ENCODE assay signal across 8 cellular contexts in genomic region chr11:113876074-113876797, GRCh38. TPM values are rescaled to one million over a fixed set of nuclear protein-coding genes. Genes with fewer than 3 reads are reported as not detected.
DNase-seq lines count a peak whose midpoint lies in the region; ATAC-seq and TF ChIP-seq lines count a peak whose summit lies in the region.

No MANE protein-coding gene starts in this region.

- no peak for DNase-seq in activated naive CD4-positive, alpha-beta T cell treated with anti-CD3 and anti-CD28 coated beads for 36 hours
- no peak for DNase-seq in activated naive CD4-positive, alpha-beta T cell (lab: John Stamatoyannopoulos, UW)
- DNase-seq in right lobe of liver: no peak
- DNase-seq in upper lobe of left lung: no peak
- no peak for DNase-seq in midbrain (lab: John Stamatoyannopoulos, UW)

- no peak for ATAC-seq in right lobe of liver
- no peak for ATAC-seq in upper lobe of left lung (ENCODE audit: low FRiP score in 2 of 2)
- no peak for ATAC-seq in GM18498 (IDR thresholded peaks at IDR 0.05; ENCODE audit: unreplicated experiment)
- ATAC-seq in HG03135 (IDR thresholded peaks at IDR 0.05; ENCODE audit: unreplicated experiment): no peak

- intact Hi-C loops in activated naive CD4-positive, alpha-beta T cell treated with anti-CD3 and anti-CD28 coated beads for 36 hours (cut with micrococcal nuclease): loop anchor here (2.0 to 5.0 kb wide), 2 partner anchors 306 to 561 kb away; partner anchors contain the start of gene TTC12
- intact Hi-C loops in right lobe of liver (cut with DNase I): no loop called here

- peaks cover 34% of the 10 kb centered on the region for H3K4me1 Mint-ChIP-seq in activated naive CD4-positive, alpha-beta T cell treated with anti-CD3 and anti-CD28 coated beads for 36 hours (ENCODE audit: low read depth)

- H3K27me3 Mint-ChIP-seq in activated naive CD4-positive, alpha-beta T cell treated with anti-CD3 and anti-CD28 coated beads for 36 hours (ENCODE audit: low read depth): no peaks in the 10 kb centered on the region

- peak overlapping the region; percentile 96 for H3K27ac ChIP-seq in angular gyrus (ENCODE audit: low read depth, low read length)
- H3K27ac ChIP-seq in right lobe of liver: peak overlapping the region; percentile 85 to 93 (median 92)
- peak overlapping the region; percentile 92 to 95 (median 93) for H3K27ac ChIP-seq in upper lobe of left lung

- CTCF ChIA-PET in activated naive CD4-positive, alpha-beta T cell treated with anti-CD3 and anti-CD28 coated beads for 36 hours (lab: Charles Lee): no interaction called here

- TF ChIP-seq CTCF in right lobe of liver (IDR thresholded peaks at IDR 0.05) (no peak), upper lobe of left lung (IDR thresholded peaks at IDR 0.05) (no peak)

- no peak for TF ChIP-seq POLR2A in right lobe of liver (IDR thresholded peaks at IDR 0.05)
- no peak for TF ChIP-seq POLR2A in upper lobe of left lung (IDR thresholded peaks at IDR 0.05)

- 55% methylated on average over 10 of the region's 24 CpGs for WGBS in right lobe of liver (ENCODE audit: insufficient coverage, low coverage, low lambda C conversion rate, missing lambda C conversion rate)
- WGBS in upper lobe of left lung, 2 donors: 85 to 86% methylated on average over 24 of the region's 24 CpGs

- H3K4me1 ChIP-seq in right lobe of liver (peaks cover 0 to 8% (median 2%) of the 10 kb centered on the region in 4 donors), upper lobe of left lung (peaks cover 13 to 39% (median 23%) of the 10 kb centered on the region in 4 donors)

- H3K36me3 ChIP-seq in right lobe of liver: no peaks in the 10 kb centered on the region
- no peaks in the 10 kb centered on the region for H3K36me3 ChIP-seq in upper lobe of left lung

- no peak for TF ChIP-seq EP300 in upper lobe of left lung (IDR thresholded peaks at IDR 0.05)

- peaks cover 4% of the 10 kb centered on the region for H3K9me3 Mint-ChIP-seq in activated naive CD4-positive, alpha-beta T cell treated with anti-CD3 and anti-CD28 coated beads for 36 hours

- H3K9me3 ChIP-seq in right lobe of liver (no peaks in the 10 kb centered on the region), upper lobe of left lung (no peaks in the 10 kb centered on the region)

- H3K4me3 Mint-ChIP-seq in activated naive CD4-positive, alpha-beta T cell treated with anti-CD3 and anti-CD28 coated beads for 36 hours: peak overlapping the region; percentile 95

- H3K4me3 ChIP-seq in right lobe of liver (peak overlapping the region; percentile 56 to 84 (median 69)), upper lobe of left lung (peak overlapping the region in 3 of 4 donors; percentile 89 to 95 (median 92))

- peaks cover 3% of the 10 kb centered on the region for H3K36me3 Mint-ChIP-seq in activated naive CD4-positive, alpha-beta T cell treated with anti-CD3 and anti-CD28 coated beads for 36 hours (ENCODE audit: low read depth)

- H3K27ac Mint-ChIP-seq in activated naive CD4-positive, alpha-beta T cell treated with anti-CD3 and anti-CD28 coated beads for 36 hours: peak overlapping the region; percentile 87

- no peaks in the 10 kb centered on the region for H3K27me3 ChIP-seq in right lobe of liver
- H3K27me3 ChIP-seq in upper lobe of left lung: no peaks in the 10 kb centered on the region

RNA-seq across cellular contexts. Expression of gene USP28, which starts 0.9 kb away (rescaled TPM):
- 10 to 100 TPM; 26.1 to 26.8 TPM for total RNA-seq in activated naive CD4-positive, alpha-beta T cell treated with anti-CD3 and anti-CD28 coated beads for 36 hours
- total RNA-seq in right lobe of liver (10 to 100 TPM; 12.1 to 15.3 (median 14.4) TPM), upper lobe of left lung (10 to 100 TPM; 16.1 to 50.8 (median 18.8) TPM)

RNA-seq across cellular contexts. Expression of gene HTR3B, which starts 28.4 kb away (rescaled TPM):
- total RNA-seq in activated naive CD4-positive, alpha-beta T cell treated with anti-CD3 and anti-CD28 coated beads for 36 hours: not detected
- total RNA-seq in right lobe of liver (not detected), upper lobe of left lung (not detected)
